ENCODE assay signal across 13 cellular contexts in genomic region chr1:167196185-167196584, GRCh38. TPM values are rescaled to one million over a fixed set of nuclear protein-coding genes. Genes with fewer than 3 reads are reported as not detected.
DNase-seq lines count a peak whose midpoint lies in the region; ATAC-seq and TF ChIP-seq lines count a peak whose summit lies in the region.
"Had no signal": no experiment of that assay in that cellular context is flagged by ENCODE, and none has a peak within 500 bp of the region (broad histone marks: within the 10 kb centered on the region; RNA-seq: fewer than 3 reads in every experiment).

No MANE protein-coding gene starts in this region.

- POLR2A ChIA-PET in activated CD8-positive, alpha-beta T cell treated with anti-CD3 and anti-CD28 coated beads for 36 hours (lab: Charles Lee), result no interaction called here
- POLR2A ChIA-PET in activated CD8-positive, alpha-beta T cell treated with anti-CD3 and anti-CD28 coated beads, Interleukin-2, amount 10 ng/mL, durations not matched to agents 7 days and 5 days (lab: Charles Lee), result no interaction called here

- H3K27me3 ChIP-seq in brain microvascular endothelial cell (replicated peaks), result no peaks in the 10 kb centered on the region
- no peaks in the 10 kb centered on the region for H3K27me3 ChIP-seq in skeletal muscle satellite cell (ENCODE audit: control insufficient read depth, insufficient read depth, low read length)
- H3K27me3 ChIP-seq: left lung had no signal

- H3K36me3 ChIP-seq in brain microvascular endothelial cell (replicated peaks), result no peaks in the 10 kb centered on the region
- H3K36me3 ChIP-seq in skeletal muscle satellite cell (ENCODE audit: insufficient read depth, low read length), result no peaks in the 10 kb centered on the region
- H3K36me3 ChIP-seq: left lung had no signal

- no peak overlapping the region for H3K4me3 ChIP-seq in brain microvascular endothelial cell (ENCODE audit: low read depth, low read length)
- no peak overlapping the region for H3K4me3 ChIP-seq in skeletal muscle satellite cell (ENCODE audit: low read length)
- H3K4me3 ChIP-seq: coronary artery, left lung had no signal

- peaks cover 2% of the 10 kb centered on the region for H3K27me3 Mint-ChIP-seq in activated CD8-positive, alpha-beta T cell treated with anti-CD3 and anti-CD28 coated beads for 36 hours
- H3K27me3 Mint-ChIP-seq in activated CD8-positive, alpha-beta T cell treated with anti-CD3 and anti-CD28 coated beads, Interleukin-2, amount 10 ng/mL, durations not matched to agents 7 days and 5 days (ENCODE audit: low read depth), result peaks cover 7% of the 10 kb centered on the region
- H3K27me3 Mint-ChIP-seq: activated B cell treated with CpG ODN at 0.5 μM for 24 hours had no signal

- DNase-seq in activated CD8-positive, alpha-beta T cell treated with anti-CD3 and anti-CD28 coated beads for 36 hours, result no peak
- DNase-seq in activated CD8-positive, alpha-beta T cell treated with anti-CD3 and anti-CD28 coated beads, Interleukin-2, amount 10 ng/mL, durations not matched to agents 7 days and 5 days, result no peak
- peak; percentile 89 for DNase-seq in NCI-H1694 treated with DMSO at 0.1 percent for 48 hours (lab: John Stamatoyannopoulos, UW)
- peak; percentile 18 for DNase-seq in brain microvascular endothelial cell
- DNase-seq in activated effector memory CD4-positive, alpha-beta T cell treated with Interleukin-2 at 50 U/mL for 16 hours, result no peak
- DNase-seq in T-helper 2 cell, result no peak
- DNase-seq: activated B cell treated with CpG ODN at 0.5 μM for 24 hours, erythroblast, left lung had no signal

- no peaks in the 10 kb centered on the region for H3K36me3 Mint-ChIP-seq in activated CD8-positive, alpha-beta T cell treated with anti-CD3 and anti-CD28 coated beads for 36 hours (ENCODE audit: low read depth)
- no peaks in the 10 kb centered on the region for H3K36me3 Mint-ChIP-seq in activated CD8-positive, alpha-beta T cell treated with anti-CD3 and anti-CD28 coated beads, Interleukin-2, amount 10 ng/mL, durations not matched to agents 7 days and 5 days (ENCODE audit: low read depth)

- H3K4me1 ChIP-seq in skeletal muscle satellite cell (ENCODE audit: control insufficient read depth, insufficient read depth, low read length), result peaks cover 19% of the 10 kb centered on the region
- H3K4me1 ChIP-seq: left lung, parathyroid adenoma had no signal

- H3K4me3 Mint-ChIP-seq in activated CD8-positive, alpha-beta T cell treated with anti-CD3 and anti-CD28 coated beads for 36 hours, result no peak overlapping the region
- no peak overlapping the region for H3K4me3 Mint-ChIP-seq in activated CD8-positive, alpha-beta T cell treated with anti-CD3 and anti-CD28 coated beads, Interleukin-2, amount 10 ng/mL, durations not matched to agents 7 days and 5 days
- H3K4me3 Mint-ChIP-seq: activated B cell treated with CpG ODN at 0.5 μM for 24 hours had no signal

- in situ Hi-C loops in brain microvascular endothelial cell (cut with HindIII; ENCODE audit: low pct_ligation_motif_present, low sequenced_read_pairs), result no loop called here

- peak overlapping the region; percentile 24 for H3K4me2 ChIP-seq in skeletal muscle satellite cell (ENCODE audit: low read length)

- H3K27ac Mint-ChIP-seq in activated CD8-positive, alpha-beta T cell treated with anti-CD3 and anti-CD28 coated beads for 36 hours, result no peak overlapping the region
- no peak overlapping the region for H3K27ac Mint-ChIP-seq in activated CD8-positive, alpha-beta T cell treated with anti-CD3 and anti-CD28 coated beads, Interleukin-2, amount 10 ng/mL, durations not matched to agents 7 days and 5 days
- H3K27ac Mint-ChIP-seq: activated B cell treated with CpG ODN at 0.5 μM for 24 hours had no signal

- intact Hi-C loops in activated CD8-positive, alpha-beta T cell treated with anti-CD3 and anti-CD28 coated beads for 36 hours (cut with micrococcal nuclease), result no loop called here

- CTCF ChIA-PET in activated CD8-positive, alpha-beta T cell treated with anti-CD3 and anti-CD28 coated beads for 36 hours (lab: Charles Lee), result no interaction called here
- CTCF ChIA-PET in activated CD8-positive, alpha-beta T cell treated with anti-CD3 and anti-CD28 coated beads, Interleukin-2, amount 10 ng/mL, durations not matched to agents 7 days and 5 days (lab: Charles Lee), result no interaction called here

- no peaks in the 10 kb centered on the region for H3K9me3 Mint-ChIP-seq in activated CD8-positive, alpha-beta T cell treated with anti-CD3 and anti-CD28 coated beads for 36 hours
- H3K9me3 Mint-ChIP-seq in activated CD8-positive, alpha-beta T cell treated with anti-CD3 and anti-CD28 coated beads, Interleukin-2, amount 10 ng/mL, durations not matched to agents 7 days and 5 days (ENCODE audit: insufficient read depth), result no peaks in the 10 kb centered on the region
- H3K9me3 Mint-ChIP-seq: activated B cell treated with CpG ODN at 0.5 μM for 24 hours had no signal

- no peak for TF ChIP-seq CTCF in activated CD8-positive, alpha-beta T cell treated with anti-CD3 and anti-CD28 coated beads for 36 hours (IDR thresholded peaks at IDR 0.05)
- TF ChIP-seq CTCF in brain microvascular endothelial cell (IDR thresholded peaks at IDR 0.05; ENCODE audit: low read depth, low read length, missing control alignments), result no peak

- no peaks in the 10 kb centered on the region for H3K9me3 ChIP-seq in skeletal muscle satellite cell (replicated peaks; ENCODE audit: low read length)
- H3K9me3 ChIP-seq: left lung had no signal

- peak; percentile 54 for ATAC-seq in activated CD8-positive, alpha-beta T cell treated with anti-CD3 and anti-CD28 coated beads for 36 hours
- ATAC-seq in activated CD8-positive, alpha-beta T cell treated with anti-CD3 and anti-CD28 coated beads, Interleukin-2, amount 10 ng/mL, durations not matched to agents 7 days and 5 days, result no peak
- no peak for ATAC-seq in GM18861 (IDR thresholded peaks at IDR 0.05; ENCODE audit: unreplicated experiment)
- ATAC-seq: left lung had no signal

- H3K4me1 Mint-ChIP-seq in activated CD8-positive, alpha-beta T cell treated with anti-CD3 and anti-CD28 coated beads for 36 hours (ENCODE audit: low read depth), result peaks cover 6% of the 10 kb centered on the region
- no peaks in the 10 kb centered on the region for H3K4me1 Mint-ChIP-seq in activated CD8-positive, alpha-beta T cell treated with anti-CD3 and anti-CD28 coated beads, Interleukin-2, amount 10 ng/mL, durations not matched to agents 7 days and 5 days (ENCODE audit: low read depth)
- H3K4me1 Mint-ChIP-seq: activated B cell treated with CpG ODN at 0.5 μM for 24 hours had no signal

- no peak overlapping the region for H3K27ac ChIP-seq in brain microvascular endothelial cell
- H3K27ac ChIP-seq: coronary artery, left lung, parathyroid adenoma had no signal

- H3K9ac ChIP-seq in skeletal muscle satellite cell (ENCODE audit: low read depth, low read length), result no peak overlapping the region
- H3K9ac ChIP-seq: parathyroid adenoma had no signal

RNA-seq across cellular contexts. Expression of gene POU2F1, which starts 24.5 kb away (rescaled TPM):
- total RNA-seq in activated CD8-positive, alpha-beta T cell treated with anti-CD3 and anti-CD28 coated beads for 36 hours, result 10 to 100 TPM; 23.6 to 24.2 TPM
- total RNA-seq in activated CD8-positive, alpha-beta T cell treated with anti-CD3 and anti-CD28 coated beads, Interleukin-2, amount 10 ng/mL, durations not matched to agents 7 days and 5 days, result 10 to 100 TPM; 22.7 to 23.3 TPM
- 4.2 and 6.8 TPM in 2 replicates for total RNA-seq in skeletal muscle satellite cell (2012; rRNA removed)

Comparison
In these comparisons a context has a peak if more than half of its experiments do, and no peak if none do; other contexts are left out.
1. DNase-seq: peak in NCI-H1694 treated with DMSO at 0.1 percent for 48 hours (single experiment) and brain microvascular endothelial cell (single experiment); none in activated CD8-positive, alpha-beta T cell treated with anti-CD3 and anti-CD28 coated beads for 36 hours (single experiment), activated CD8-positive, alpha-beta T cell treated with anti-CD3 and anti-CD28 coated beads, Interleukin-2, amount 10 ng/mL, durations not matched to agents 7 days and 5 days (single experiment), activated effector memory CD4-positive, alpha-beta T cell treated with Interleukin-2 at 50 U/mL for 16 hours (single experiment) and T-helper 2 cell (0 of 5).